ENCODE assay signal across 18 cellular contexts in the genomic region with DNA sequence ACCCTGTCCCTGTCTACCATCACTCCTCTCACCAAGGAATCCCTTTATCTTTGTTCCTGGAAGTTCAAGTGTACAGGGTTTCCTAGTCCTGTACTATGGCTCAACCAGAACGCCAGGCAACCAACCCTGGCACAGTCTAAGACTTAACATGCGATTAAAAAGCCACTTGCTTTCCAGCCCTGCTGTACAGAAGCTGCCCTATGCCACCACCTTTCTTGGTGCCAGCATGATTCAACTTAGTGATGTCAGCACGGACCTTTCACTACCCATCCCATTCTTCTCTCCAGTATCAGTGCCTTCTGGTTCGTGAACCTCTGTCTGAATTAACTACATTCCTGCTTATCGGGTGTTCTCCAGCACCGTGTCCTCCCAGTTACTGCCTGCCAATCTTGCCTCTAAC.
"Had no signal": no experiment of that assay in that cellular context is flagged by ENCODE, and none has a peak within 500 bp of the region (broad histone marks: within the 10 kb centered on the region; RNA-seq: fewer than 3 reads in every experiment).

No MANE protein-coding gene starts in this region.

- H3K9me3 ChIP-seq: ovary, tibial nerve, vagina had no signal

- H3K36me3 ChIP-seq: ovary, vagina, WERI-Rb-1 had no signal

- DNase-seq: activated CD4-positive, alpha-beta T cell treated with anti-CD3 and anti-CD28 coated beads, Interleukin-2, amount 50 U/mL, for 48 hours; activated CD8-positive, alpha-beta memory T cell treated with anti-CD3 and anti-CD28 coated beads, Interleukin-2, amount 10 ng/mL, durations not matched to agents 7 days and 5 days; activated naive CD4-positive, alpha-beta T cell treated with anti-CD3 and anti-CD28 coated beads, Interleukin-2, amount 50 U/mL, for 16 hours; activated T-cell treated with anti-CD3 and anti-CD28 coated beads, Interleukin-2, amount 50 U/mL, for 1 hour; amniotic stem cell; effector memory CD4-positive, alpha-beta T cell; foreskin melanocyte; immature natural killer cell; ovary; stimulated activated CD4-positive, alpha-beta T cell treated with anti-CD3 and anti-CD28 coated beads, Interleukin-15, amount 100 ng/mL, for 24 hours; stimulated activated CD4-positive, alpha-beta T cell treated with anti-CD3 and anti-CD28 coated beads, Interleukin-4, amount 100 ng/mL, for 1 hour; stimulated activated naive CD4-positive, alpha-beta T cell treated with Interleukin-2 at 50 U/mL for 16 hours; substantia nigra; T-helper 1 cell; WERI-Rb-1 had no signal

- ATAC-seq: activated CD8-positive, alpha-beta memory T cell treated with anti-CD3 and anti-CD28 coated beads, Interleukin-2, amount 10 ng/mL, durations not matched to agents 7 days and 5 days had no signal

- H3K27ac ChIP-seq: ovary, tibial nerve, vagina, WERI-Rb-1 had no signal

- H3K27me3 ChIP-seq: ovary, tibial nerve, vagina had no signal

- H3K4me1 ChIP-seq: tibial nerve, vagina had no signal

- H3K4me3 ChIP-seq: lung, ovary, tibial nerve, vagina had no signal
